29 cellular contexts compared by ENCODE assay signal in the genomic region with DNA sequence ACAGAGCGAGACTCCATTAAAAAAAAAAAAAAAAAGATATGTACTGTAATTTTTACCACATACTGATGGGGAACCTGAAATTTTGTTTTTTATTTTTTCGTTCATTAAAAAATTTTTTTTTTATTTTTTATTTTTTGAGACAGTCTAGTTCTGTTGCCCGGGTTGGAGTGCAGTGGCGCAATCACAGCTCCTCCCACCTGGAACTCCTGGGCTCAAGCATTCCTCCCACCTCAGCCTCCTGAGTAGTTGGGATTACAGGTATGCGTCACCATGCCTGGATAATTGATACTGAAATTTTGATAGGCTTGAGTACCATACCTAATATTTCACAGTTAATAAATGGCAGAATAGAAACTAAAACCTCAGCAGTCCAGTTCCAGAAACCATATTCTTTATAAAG.
"Had no signal": no experiment of that assay in that cellular context is flagged by ENCODE, and none has a peak within 500 bp of the region (broad histone marks: within the 10 kb centered on the region; RNA-seq: fewer than 3 reads in every experiment).

No MANE protein-coding gene starts in this region.

- H3K9me3 Mint-ChIP-seq: stimulated activated effector memory CD8-positive, alpha-beta T cell treated with anti-CD3 and anti-CD28 coated beads, Interleukin-12 subunit alpha, Interleukin-12 subunit beta, amount 100 ng/mL, for 72 hours; stimulated activated memory B cell treated with anti-CD40 and anti-IgM and Interleukin-4, amounts not matched to agents 10 μg/mL and 1 μg/mL and 100 μg/mL, for 72 hours; stimulated activated naive B cell treated with anti-CD40 and anti-IgM and Interleukin-4, amounts not matched to agents 10 μg/mL and 1 μg/mL and 100 μg/mL, for 72 hours; stimulated activated naive CD8-positive, alpha-beta T cell treated with anti-CD3 and anti-CD28 coated beads, Interleukin-15, amount 100 ng/mL, for 72 hours; stimulated activated naive CD8-positive, alpha-beta T cell treated with anti-CD3 and anti-CD28 coated beads, Interleukin-15, Interleukin-2, amounts not matched to agents 100 ng/mL and 50 ng/mL, for 24 hours; type B pancreatic cell had no signal

- H3K4me3 ChIP-seq: stomach, suprapubic skin, testis, thoracic aorta, thyroid gland, tibial artery, tibial nerve, transverse colon, upper lobe of left lung, upper lobe of right lung, uterus, vagina had no signal

- H3K36me3 Mint-ChIP-seq: stimulated activated effector memory CD8-positive, alpha-beta T cell treated with anti-CD3 and anti-CD28 coated beads, Interleukin-12 subunit alpha, Interleukin-12 subunit beta, amount 100 ng/mL, for 72 hours had no signal

- H3K27ac Mint-ChIP-seq: stimulated activated effector memory CD8-positive, alpha-beta T cell treated with anti-CD3 and anti-CD28 coated beads, Interleukin-12 subunit alpha, Interleukin-12 subunit beta, amount 100 ng/mL, for 72 hours; stimulated activated memory B cell treated with anti-CD40 and anti-IgM and Interleukin-4, amounts not matched to agents 10 μg/mL and 1 μg/mL and 100 μg/mL, for 72 hours; stimulated activated naive B cell treated with anti-CD40 and anti-IgM and Interleukin-4, amounts not matched to agents 10 μg/mL and 1 μg/mL and 100 μg/mL, for 72 hours; stimulated activated naive CD8-positive, alpha-beta T cell treated with anti-CD3 and anti-CD28 coated beads, Interleukin-15, amount 100 ng/mL, for 72 hours; stimulated activated naive CD8-positive, alpha-beta T cell treated with anti-CD3 and anti-CD28 coated beads, Interleukin-15, Interleukin-2, amounts not matched to agents 100 ng/mL and 50 ng/mL, for 24 hours; type B pancreatic cell had no signal

- H3K27ac ChIP-seq: stomach, suprapubic skin, testis, thoracic aorta, thyroid gland, tibial artery, tibial nerve, transverse colon, upper lobe of left lung, upper lobe of right lung, uterus, vagina had no signal

- H3K4me1 Mint-ChIP-seq: stimulated activated effector memory CD8-positive, alpha-beta T cell treated with anti-CD3 and anti-CD28 coated beads, Interleukin-12 subunit alpha, Interleukin-12 subunit beta, amount 100 ng/mL, for 72 hours; stimulated activated memory B cell treated with anti-CD40 and anti-IgM and Interleukin-4, amounts not matched to agents 10 μg/mL and 1 μg/mL and 100 μg/mL, for 72 hours; stimulated activated naive B cell treated with anti-CD40 and anti-IgM and Interleukin-4, amounts not matched to agents 10 μg/mL and 1 μg/mL and 100 μg/mL, for 72 hours; stimulated activated naive CD8-positive, alpha-beta T cell treated with anti-CD3 and anti-CD28 coated beads, Interleukin-15, amount 100 ng/mL, for 72 hours had no signal

- H3K36me3 ChIP-seq: uterus had no signal

- H3K4me1 ChIP-seq: stomach, suprapubic skin, testis, thyroid gland, tibial artery, tibial nerve, transverse colon, upper lobe of left lung, upper lobe of right lung, uterus, vagina had no signal

- ATAC-seq: stimulated activated effector memory CD8-positive, alpha-beta T cell treated with anti-CD3 and anti-CD28 coated beads, Interleukin-12 subunit alpha, Interleukin-12 subunit beta, amount 100 ng/mL, for 72 hours; stimulated activated memory B cell treated with anti-CD40 and anti-IgM and Interleukin-4, amounts not matched to agents 10 μg/mL and 1 μg/mL and 100 μg/mL, for 72 hours; stimulated activated naive B cell treated with anti-CD40 and anti-IgM and Interleukin-4, amounts not matched to agents 10 μg/mL and 1 μg/mL and 100 μg/mL, for 72 hours; stimulated activated naive CD8-positive, alpha-beta T cell treated with anti-CD3 and anti-CD28 coated beads, Interleukin-15, amount 100 ng/mL, for 72 hours; stimulated activated naive CD8-positive, alpha-beta T cell treated with anti-CD3 and anti-CD28 coated beads, Interleukin-15, Interleukin-2, amounts not matched to agents 100 U/mL and 50 U/mL, for 24 hours; upper lobe of right lung had no signal

- FAIRE-seq: urothelium cell line had no signal

- H3K4me3 Mint-ChIP-seq: stimulated activated effector memory CD8-positive, alpha-beta T cell treated with anti-CD3 and anti-CD28 coated beads, Interleukin-12 subunit alpha, Interleukin-12 subunit beta, amount 100 ng/mL, for 72 hours; stimulated activated memory B cell treated with anti-CD40 and anti-IgM and Interleukin-4, amounts not matched to agents 10 μg/mL and 1 μg/mL and 100 μg/mL, for 72 hours; stimulated activated naive B cell treated with anti-CD40 and anti-IgM and Interleukin-4, amounts not matched to agents 10 μg/mL and 1 μg/mL and 100 μg/mL, for 72 hours; stimulated activated naive CD8-positive, alpha-beta T cell treated with anti-CD3 and anti-CD28 coated beads, Interleukin-15, amount 100 ng/mL, for 72 hours; stimulated activated naive CD8-positive, alpha-beta T cell treated with anti-CD3 and anti-CD28 coated beads, Interleukin-15, Interleukin-2, amounts not matched to agents 100 ng/mL and 50 ng/mL, for 24 hours; type B pancreatic cell had no signal

- H3K27me3 Mint-ChIP-seq: stimulated activated memory B cell treated with anti-CD40 and anti-IgM and Interleukin-4, amounts not matched to agents 10 μg/mL and 1 μg/mL and 100 μg/mL, for 72 hours; type B pancreatic cell had no signal

- H3K9me3 ChIP-seq: stomach, suprapubic skin, testis, thoracic aorta, thyroid gland, tibial artery, tibial nerve, transverse colon, upper lobe of left lung, upper lobe of right lung, uterus, vagina had no signal

- H3K27me3 ChIP-seq: stomach, suprapubic skin, testis, thyroid gland, tibial artery, tibial nerve, transverse colon, upper lobe of left lung, upper lobe of right lung, uterus, vagina had no signal

- DNase-seq: stimulated activated CD4-positive, alpha-beta T cell treated with anti-CD3 and anti-CD28 coated beads, Interleukin-2, amount 100 ng/mL, for 48 hours; stimulated activated CD4-positive, alpha-beta T cell treated with anti-CD3 and anti-CD28 coated beads, Interleukin-4, amount 100 ng/mL, for 1 hour; stimulated activated CD4-positive, alpha-beta T cell treated with anti-CD3 and anti-CD28 coated beads, Interleukin-4, amount 100 ng/mL, for 24 hours; stimulated activated CD4-positive, alpha-beta T cell treated with anti-CD3 and anti-CD28 coated beads, Interleukin-4, amount 100 ng/mL, for 4 hours; stimulated activated CD8-positive, alpha-beta memory T cell treated with anti-CD3 and anti-CD28 coated beads, Interleukin-4, amount 100 ng/mL, for 48 hours; stimulated activated naive B cell treated with anti-CD40 and anti-IgM and Interleukin-4, amounts not matched to agents 10 μg/mL and 1 μg/mL and 100 μg/mL, for 72 hours; stimulated activated naive CD4-positive, alpha-beta T cell; stimulated activated naive CD4-positive, alpha-beta T cell treated with Interleukin-2 at 50 U/mL for 16 hours; stimulated activated naive CD8-positive, alpha-beta T cell treated with anti-CD3 and anti-CD28 coated beads, Interleukin-15, amount 100 ng/mL, for 72 hours; stimulated activated naive CD8-positive, alpha-beta T cell treated with anti-CD3 and anti-CD28 coated beads, Interleukin-15, Interleukin-2, amounts not matched to agents 100 U/mL and 50 U/mL, for 24 hours; stomach; substantia nigra; testis; thyroid gland; tibial artery; transverse colon; trophoblast cell; upper lobe of left lung; upper lobe of right lung; uterus had no signal
